8 cellular contexts compared by ENCODE assay signal in the genomic region with DNA sequence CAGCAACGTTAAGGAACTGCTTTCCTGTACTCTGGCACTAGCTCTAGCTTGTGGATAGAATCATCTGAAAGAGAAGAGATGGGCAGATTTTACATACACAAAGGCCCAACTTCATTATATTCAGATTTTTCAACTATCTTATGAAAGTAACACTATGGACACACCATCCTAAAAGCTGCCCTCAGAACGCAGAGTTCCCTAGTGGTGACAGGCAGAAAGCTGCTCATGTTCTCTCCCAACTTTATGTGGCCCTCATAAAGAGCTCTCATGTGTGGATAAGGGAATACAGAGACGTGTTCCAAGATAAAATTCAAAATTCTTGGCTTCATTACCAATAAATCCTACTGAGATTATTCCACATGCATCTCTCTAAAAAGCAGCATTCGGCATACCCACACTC. TPM values are rescaled to one million over a fixed set of nuclear protein-coding genes. Genes with fewer than 3 reads are reported as not detected.
DNase-seq lines count a peak whose midpoint lies in the region; FAIRE-seq and TF ChIP-seq lines count a peak whose summit lies in the region.

No MANE protein-coding gene starts in this region.

- H3K9me3 Mint-ChIP-seq in IgD-negative memory B cell: peaks cover 0 to 2% (median 0%) of the 10 kb centered on the region in 3 donors

- 13 to 14% methylated on average over 4 of the region's 4 CpGs for WGBS in lower leg skin, 2 donors

- no peaks in the 10 kb centered on the region for H3K27me3 ChIP-seq in BE2C

- peak overlapping the region; percentile 89 to 99 (median 96) for H3K27ac Mint-ChIP-seq in IgD-negative memory B cell

- H3K4me3 Mint-ChIP-seq in IgD-negative memory B cell: peak overlapping the region; percentile 92 to 99 (median 98)

- TF ChIP-seq CTCF in BE2C (IDR thresholded peaks at IDR 0.05; ENCODE audit: low read depth, low read length) (peak; percentile 33), cardiac fibroblast (IDR thresholded peaks at IDR 0.05; ENCODE audit: low read depth, low read length) (peak; percentile 36), lower leg skin (IDR thresholded peaks at IDR 0.05) (no peak)

- no peak for FAIRE-seq in urothelium cell line (lab: Jason Lieb, UNC)

- peaks cover 14% of the 10 kb centered on the region; the same call in 1 of the 2 replicates for H3K4me1 ChIP-seq in BE2C

- H3K36me3 ChIP-seq in BE2C: no peaks in the 10 kb centered on the region

- H3K9me3 ChIP-seq in BE2C: no peaks in the 10 kb centered on the region

- peak overlapping the region; percentile 93 for H3K4me3 ChIP-seq in BE2C (ENCODE audit: low read depth, low read length)
- peak overlapping the region; percentile 11 to 94 for H3K4me3 ChIP-seq in cardiac fibroblast (replicated peaks in 1 of 2; ENCODE audit: low read depth in 2 of 2, low read length in 2 of 2)
- no peak overlapping the region for H3K4me3 ChIP-seq in lower leg skin (ENCODE audit: low read depth, poor library complexity, severe bottlenecking)

- peaks cover 36 to 47% (median 39%) of the 10 kb centered on the region in 3 donors for H3K4me1 Mint-ChIP-seq in IgD-negative memory B cell

- no peak for DNase-seq in BE2C
- DNase-seq in cardiac fibroblast (ENCODE audit: low read depth in 2 of 2): no peak
- peak; percentile 26 for DNase-seq in myocyte (ENCODE audit: low read depth)
- DNase-seq in middle frontal gyrus (ENCODE audit: extremely low spot score, low spot score): no peak
- no peak for DNase-seq in lower leg skin (ENCODE audit: low spot score in 2 of 2)
- no peak for DNase-seq in urothelium cell line (ENCODE audit: low spot score)
- no peak for DNase-seq in COLO829 (ENCODE audit: low spot score)

- H3K36me3 Mint-ChIP-seq in IgD-negative memory B cell: no peaks in the 10 kb centered on the region

- H3K27me3 Mint-ChIP-seq in IgD-negative memory B cell: peaks cover 2% of the 10 kb centered on the region

- TF ChIP-seq POLR2A in lower leg skin (IDR thresholded peaks at IDR 0.05): no peak

- intact Hi-C loops in lower leg skin (cut with DNase I; ENCODE audit: low total_unique reads): loop anchor here (10.0 kb wide), 1 partner anchor 103 kb away; a partner anchor contains a TSS

RNA-seq across cellular contexts. Expression of a gene that starts 1.5 kb away (rescaled TPM):
- 209 TPM for polyA plus RNA-seq in BE2C (2012; ENCODE audit: insufficient read depth, insufficient read length, low read depth)
- 29.2 TPM for polyA plus RNA-seq in IgD-negative memory B cell
- 123 and 132 TPM in 2 replicates for total RNA-seq in myocyte
- 76.5 TPM for polyA plus RNA-seq in myocyte (2012)
- 10 to 100 TPM; 46.6 to 66.6 (median 58.9) TPM for total RNA-seq in lower leg skin

Comparison
In these comparisons a context has a peak if more than half of its experiments do, and no peak if none do; other contexts are left out.
1. CTCF ChIP-seq: peak in BE2C (single experiment) and cardiac fibroblast (single experiment); none in lower leg skin (0 of 3).